9 cellular contexts compared by ENCODE assay signal in the genomic region with DNA sequence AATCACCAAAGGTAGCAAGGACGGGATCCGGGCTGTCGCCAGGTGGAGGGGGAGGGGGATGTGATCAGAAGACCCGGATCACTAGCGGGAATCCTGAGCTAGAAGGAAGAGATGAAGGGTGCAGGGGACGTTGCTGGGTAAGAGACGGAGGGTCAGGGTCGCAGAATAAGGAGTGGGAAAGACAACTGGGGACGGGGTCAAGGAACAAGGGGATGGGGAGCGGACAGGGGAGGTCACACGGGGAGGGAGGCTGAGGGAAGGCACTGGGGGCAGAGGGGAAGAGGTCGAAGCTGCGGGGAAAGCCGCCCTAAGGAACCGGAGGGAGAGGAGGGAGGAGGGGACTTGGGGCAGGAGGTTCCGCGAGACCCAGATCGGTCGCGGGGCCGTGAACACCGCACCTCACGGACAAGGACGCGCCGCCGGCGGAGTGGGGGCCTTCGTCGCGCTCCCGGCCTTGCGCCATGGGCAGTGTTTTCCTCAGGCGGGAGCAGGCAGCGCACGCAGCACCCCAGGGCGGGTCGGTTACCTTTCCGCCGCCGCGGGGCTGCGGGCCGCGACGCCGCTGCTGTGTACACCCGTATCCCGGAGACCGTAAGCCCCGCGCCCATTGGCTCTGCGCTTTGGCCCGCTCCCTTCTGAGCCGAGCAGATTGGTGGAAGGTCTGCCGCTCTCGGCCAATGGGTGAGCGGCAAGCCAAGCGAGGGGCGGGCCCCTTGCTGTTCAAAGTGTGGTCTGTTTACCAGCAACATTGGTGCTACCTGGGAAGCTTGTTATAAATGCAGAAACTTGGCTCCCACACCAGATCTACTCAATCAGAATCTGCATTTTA. TPM values are rescaled to one million over a fixed set of nuclear protein-coding genes. Genes with fewer than 3 reads are reported as not detected.
DNase-seq lines count a peak whose midpoint lies in the region; ATAC-seq and TF ChIP-seq lines count a peak whose summit lies in the region.
"Had no signal": no experiment of that assay in that cellular context is flagged by ENCODE, and none has a peak within 500 bp of the region (broad histone marks: within the 10 kb centered on the region; RNA-seq: fewer than 3 reads in every experiment).

A gene with protein sequence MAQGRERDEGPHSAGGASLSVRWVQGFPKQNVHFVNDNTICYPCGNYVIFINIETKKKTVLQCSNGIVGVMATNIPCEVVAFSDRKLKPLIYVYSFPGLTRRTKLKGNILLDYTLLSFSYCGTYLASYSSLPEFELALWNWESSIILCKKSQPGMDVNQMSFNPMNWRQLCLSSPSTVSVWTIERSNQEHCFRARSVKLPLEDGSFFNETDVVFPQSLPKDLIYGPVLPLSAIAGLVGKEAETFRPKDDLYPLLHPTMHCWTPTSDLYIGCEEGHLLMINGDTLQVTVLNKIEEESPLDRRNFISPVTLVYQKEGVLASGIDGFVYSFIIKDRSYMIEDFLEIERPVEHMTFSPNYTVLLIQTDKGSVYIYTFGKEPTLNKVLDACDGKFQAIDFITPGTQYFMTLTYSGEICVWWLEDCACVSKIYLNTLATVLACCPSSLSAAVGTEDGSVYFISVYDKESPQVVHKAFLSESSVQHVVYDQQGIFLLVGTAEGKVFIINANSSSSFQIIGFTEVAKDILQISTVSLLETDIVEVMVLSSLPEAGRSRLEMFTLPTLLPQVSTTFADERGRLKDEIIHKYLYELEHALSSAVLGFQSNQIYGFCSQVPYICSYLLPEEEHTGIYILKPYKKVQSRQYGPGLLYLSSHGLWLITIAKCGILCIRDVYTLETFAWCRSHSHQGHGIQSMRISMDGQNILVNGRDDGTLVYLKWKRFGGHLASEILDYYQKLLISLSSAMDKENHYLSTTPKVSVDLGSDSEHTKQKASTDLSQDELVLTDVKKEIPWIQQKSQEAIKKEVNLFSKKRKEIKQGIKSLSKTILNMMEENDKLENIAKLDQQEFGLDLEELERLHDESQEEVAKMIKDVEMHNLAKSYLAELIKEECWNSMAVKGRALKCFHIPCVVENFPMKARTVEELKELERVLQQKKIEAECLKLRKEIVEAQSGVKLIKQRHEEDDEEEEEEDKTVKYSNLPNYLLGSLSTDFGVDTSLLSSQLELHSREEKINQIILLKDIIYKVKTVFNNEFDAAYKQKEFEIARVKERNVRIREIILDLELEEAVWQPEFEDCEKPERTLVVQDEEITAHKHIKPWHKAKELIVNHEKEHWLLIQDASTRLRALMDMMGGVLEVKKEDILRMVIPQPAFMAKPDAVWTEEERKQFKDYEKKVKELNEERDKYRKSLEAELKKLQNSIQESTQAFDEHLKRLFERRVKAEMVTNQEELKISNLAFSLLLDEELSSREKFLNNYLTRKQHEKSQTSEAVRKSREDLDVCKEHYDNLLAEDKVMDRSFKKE (N-terminal part only) (minus strand): TSS at position 581 of the 829 bp plus-strand sequence. CDS start 118 bp downstream, at position 463.

- H3K4me3 ChIP-seq in ectodermal cell (ENCODE audit: insufficient read depth, low read depth, low read length) (peak within 1 kb of the TSS; percentile 73), lower leg skin (ENCODE audit: low read depth, poor library complexity, severe bottlenecking) (peak within 1 kb of the TSS; percentile 43)

- WGBS in ectodermal cell, 2 experiments: 0% methylated on average over 60 of the region's 60 CpGs
- WGBS in lower leg skin, 2 donors: 1% methylated on average over 31 to 55 of the region's 60 CpGs

- no peak for TF ChIP-seq POLR2A in lower leg skin (IDR thresholded peaks at IDR 0.05)

- H3K4me1 ChIP-seq in ectodermal cell (ENCODE audit: control insufficient read depth, insufficient read depth, low read length): no peaks in the 10 kb centered on the region

- H3K27ac ChIP-seq in ectodermal cell (ENCODE audit: insufficient read depth, low read depth, low read length, poor library complexity, severe bottlenecking): no peak within 1 kb of the TSS

- DNase-seq in C1 segment of cervical spinal cord (lab: John Stamatoyannopoulos, UW) (peak; percentile 49 to 94 (median 90)), NCI-H82 treated with DMSO at 0.1 percent for 48 hours (lab: John Stamatoyannopoulos, UW; ENCODE audit: unreplicated experiment) (peak; percentile 78), lower leg skin (ENCODE audit: low spot score in 2 of 2) (peak; percentile 98 to 100)
- peak; percentile 99 for DNase-seq in activated CD8-positive, alpha-beta memory T cell treated with anti-CD3 and anti-CD28 coated beads for 1 hour (ENCODE audit: extremely low read depth in 1 of 2, low read depth in 1 of 2)
- peak; percentile 99 for DNase-seq in stimulated activated CD4-positive, alpha-beta T cell treated with anti-CD3 and anti-CD28 coated beads, Interleukin-4, amount 100 ng/mL, for 24 hours

- peaks cover 11% of the 10 kb centered on the region for H3K27me3 ChIP-seq in ectodermal cell (ENCODE audit: control insufficient read depth, insufficient read depth, low read length, poor library complexity, severe bottlenecking)

- ATAC-seq in GM19452 (IDR thresholded peaks at IDR 0.05; ENCODE audit: unreplicated experiment) (peak; percentile 100), HG03571 (IDR thresholded peaks at IDR 0.05; ENCODE audit: unreplicated experiment) (peak; percentile 100)

- H3K9me3 ChIP-seq in ectodermal cell (ENCODE audit: control insufficient read depth, low read length): no peaks in the 10 kb centered on the region

- H3K36me3 ChIP-seq in ectodermal cell (ENCODE audit: control insufficient read depth, insufficient read depth, low read length): no peaks in the 10 kb centered on the region

- intact Hi-C loops in lower leg skin (cut with DNase I; ENCODE audit: low total_unique reads): no loop called here

- TF ChIP-seq CTCF in lower leg skin (IDR thresholded peaks at IDR 0.05): no peak

RNA-seq across cellular contexts. Expression of the gene that starts here (rescaled TPM):
- polyA plus RNA-seq in ectodermal cell (2013, experiment 1 of 4): 1.9 TPM
- 3.3 TPM for polyA plus RNA-seq in ectodermal cell (2013, experiment 2 of 4)
- polyA plus RNA-seq in ectodermal cell (2013, experiment 3 of 4): 1.5 TPM
- 1.7 TPM for polyA plus RNA-seq in ectodermal cell (2013, experiment 4 of 4)
- 1 to 10 TPM in 1 of 4 donors, under 1 TPM in 3; 0.19 to 1.6 (median 0.50) TPM for total RNA-seq in lower leg skin
- total RNA-seq: T-helper 2 cell treated with Interferon-gamma antibody and Interleukin-4, amounts not matched to agents 100 ng/mL and 5 ng/mL, for 36 hours had no signal
